9 cellular contexts compared by ENCODE assay signal in the genomic region with DNA sequence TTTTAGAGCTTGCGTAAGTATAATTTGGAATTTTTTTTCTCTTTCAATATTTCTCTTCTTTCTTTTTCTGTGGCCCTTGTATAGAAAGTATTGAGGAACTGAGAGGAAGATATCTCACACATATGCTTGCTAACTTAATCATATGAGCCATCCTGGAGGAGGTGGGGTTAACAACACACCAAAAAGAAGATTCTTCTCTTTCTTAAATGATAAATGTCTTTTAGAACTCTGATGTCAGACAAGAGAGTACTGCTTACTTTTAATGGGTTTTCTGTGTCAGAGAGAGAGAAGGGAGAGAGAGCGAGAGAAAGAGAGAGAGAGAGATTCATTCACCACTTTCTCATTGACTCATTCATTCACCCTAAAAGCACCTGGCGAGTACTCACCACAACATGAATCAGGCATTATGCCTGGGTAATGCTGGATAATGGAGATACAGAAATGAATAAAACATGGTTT.
DNase-seq lines count a peak whose midpoint lies in the region; ATAC-seq and FAIRE-seq lines count a peak whose summit lies in the region.
"Had no signal": no experiment of that assay in that cellular context is flagged by ENCODE, and none has a peak within 500 bp of the region (broad histone marks: within the 10 kb centered on the region; RNA-seq: fewer than 3 reads in every experiment).

No MANE protein-coding gene starts in this region.

- no peak for DNase-seq in CD8-positive, alpha-beta memory T cell
- no peak for DNase-seq in activated naive CD4-positive, alpha-beta T cell treated with anti-CD3 and anti-CD28 coated beads, Interleukin-2, amount 10 ng/mL, durations not matched to agents 7 days and 5 days
- DNase-seq in NCI-H2107 (lab: John Stamatoyannopoulos, UW): no peak
- DNase-seq in DMS53 (lab: John Stamatoyannopoulos, UW): no peak
- DNase-seq in NCI-H2196 (lab: John Stamatoyannopoulos, UW; ENCODE audit: unreplicated experiment): no peak
- no peak for DNase-seq in HTR-8/SVneo (ENCODE audit: insufficient read length, low spot score)

- peaks cover 62 to 91% (median 90%) of the 10 kb centered on the region in 3 donors for H3K4me1 Mint-ChIP-seq in CD8-positive, alpha-beta memory T cell
- peaks cover 83% of the 10 kb centered on the region for H3K4me1 Mint-ChIP-seq in activated naive CD4-positive, alpha-beta T cell treated with anti-CD3 and anti-CD28 coated beads, Interleukin-2, amount 10 ng/mL, durations not matched to agents 7 days and 5 days

- peaks cover 61% of the 10 kb centered on the region for H3K4me1 ChIP-seq in CD8-positive, alpha-beta memory T cell (ENCODE audit: insufficient read depth, low read length)

- H3K27me3 ChIP-seq in CD8-positive, alpha-beta memory T cell (ENCODE audit: insufficient read depth, low read length, poor library complexity, severe bottlenecking): no peaks in the 10 kb centered on the region

- CTCF ChIA-PET in CD8-positive, alpha-beta memory T cell (lab: Charles Lee): interaction anchor here (1.1 to 3.7 kb wide), 2 partner anchors 52 to 162 kb away, joined by 3 to 33 read pairs; no protein-coding TSS in a partner anchor
- CTCF ChIA-PET in activated naive CD4-positive, alpha-beta T cell treated with anti-CD3 and anti-CD28 coated beads, Interleukin-2, amount 10 ng/mL, durations not matched to agents 7 days and 5 days (lab: Charles Lee): interaction anchor here (1.8 to 3.0 kb wide), 3 partner anchors 52 to 161 kb away, joined by 12 to 22 read pairs (median 13); no protein-coding TSS in a partner anchor

- FAIRE-seq in HTR-8/SVneo (lab: Jason Lieb, UNC): no peak
- FAIRE-seq: G401.6 had no signal

- no peaks in the 10 kb centered on the region for H3K36me3 ChIP-seq in CD8-positive, alpha-beta memory T cell (ENCODE audit: insufficient read depth, low read length)

- peak overlapping the region in 1 of 7 donors; percentile 5 for H3K4me3 Mint-ChIP-seq in CD8-positive, alpha-beta memory T cell
- peak overlapping the region; percentile 0 for H3K4me3 Mint-ChIP-seq in activated naive CD4-positive, alpha-beta T cell treated with anti-CD3 and anti-CD28 coated beads, Interleukin-2, amount 10 ng/mL, durations not matched to agents 7 days and 5 days

- ATAC-seq in GM19438 (IDR thresholded peaks at IDR 0.05; ENCODE audit: low read depth, unreplicated experiment): peak; percentile 33
- ATAC-seq in HG03108 (IDR thresholded peaks at IDR 0.05; ENCODE audit: unreplicated experiment): peak; percentile 36

- no peaks in the 10 kb centered on the region for H3K9me3 ChIP-seq in CD8-positive, alpha-beta memory T cell (ENCODE audit: low read length)

- peaks cover 0 to 3% (median 1%) of the 10 kb centered on the region in 3 donors for H3K36me3 Mint-ChIP-seq in CD8-positive, alpha-beta memory T cell
- H3K36me3 Mint-ChIP-seq in activated naive CD4-positive, alpha-beta T cell treated with anti-CD3 and anti-CD28 coated beads, Interleukin-2, amount 10 ng/mL, durations not matched to agents 7 days and 5 days: peaks cover 9% of the 10 kb centered on the region

- POLR2A ChIA-PET in CD8-positive, alpha-beta memory T cell (lab: Charles Lee): no interaction called here

- H3K27me3 Mint-ChIP-seq in CD8-positive, alpha-beta memory T cell: no peaks in the 10 kb centered on the region
- H3K27me3 Mint-ChIP-seq in activated naive CD4-positive, alpha-beta T cell treated with anti-CD3 and anti-CD28 coated beads, Interleukin-2, amount 10 ng/mL, durations not matched to agents 7 days and 5 days: no peaks in the 10 kb centered on the region

- no peak overlapping the region for H3K4me3 ChIP-seq in CD8-positive, alpha-beta memory T cell (ENCODE audit: low read length)

- H3K9me3 Mint-ChIP-seq in CD8-positive, alpha-beta memory T cell: no peaks in the 10 kb centered on the region
- no peaks in the 10 kb centered on the region for H3K9me3 Mint-ChIP-seq in activated naive CD4-positive, alpha-beta T cell treated with anti-CD3 and anti-CD28 coated beads, Interleukin-2, amount 10 ng/mL, durations not matched to agents 7 days and 5 days

- no peak overlapping the region for H3K27ac ChIP-seq in CD8-positive, alpha-beta memory T cell (ENCODE audit: low read depth, low read length)

- peak overlapping the region; percentile 24 to 82 (median 50) for H3K27ac Mint-ChIP-seq in CD8-positive, alpha-beta memory T cell
- peak overlapping the region; percentile 90 for H3K27ac Mint-ChIP-seq in activated naive CD4-positive, alpha-beta T cell treated with anti-CD3 and anti-CD28 coated beads, Interleukin-2, amount 10 ng/mL, durations not matched to agents 7 days and 5 days
